Comparison of ENCODE assay signal across 1 cellular context in the genomic region with DNA sequence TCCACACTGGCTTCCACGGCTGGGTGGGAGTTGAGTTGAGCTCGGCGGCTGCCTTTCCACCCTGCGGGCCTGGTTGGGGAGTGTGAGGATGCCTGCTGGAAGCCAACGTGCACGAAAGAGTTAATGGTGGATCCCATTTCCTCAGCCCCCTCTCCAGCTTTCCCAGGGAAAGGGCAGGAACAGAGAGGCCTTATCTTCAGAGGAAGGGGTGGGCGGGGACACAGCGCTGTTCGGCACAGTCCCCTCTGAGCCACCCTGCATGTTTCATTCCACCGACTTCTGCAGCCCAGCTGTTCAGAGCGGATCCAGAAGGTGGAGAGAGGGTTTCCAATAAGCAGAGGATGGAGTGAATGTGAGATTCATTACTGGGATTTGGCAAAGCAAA.
TF ChIP-seq lines count a peak whose summit lies in the region.

No MANE protein-coding gene starts in this region.

TF ChIP-seq in endothelial cell of umbilical vein, 7 proteins besides CTCF, POLR2A, EP300 and RAD21 (continued from another document):
- no peak for TF ChIP-seq MYC (IDR thresholded peaks at IDR 0.05; ENCODE audit: low read depth, low read length)
- no peak for TF ChIP-seq JUN (IDR thresholded peaks at IDR 0.05; ENCODE audit: borderline replicate concordance, insufficient read depth, insufficient read length, low read depth)
